ENCODE assay signal across 9 cellular contexts in genomic region chr19:1122972-1123363, GRCh38. TPM values are rescaled to one million over a fixed set of nuclear protein-coding genes. Genes with fewer than 3 reads are reported as not detected.
DNase-seq lines count a peak whose midpoint lies in the region; ATAC-seq, FAIRE-seq and TF ChIP-seq lines count a peak whose summit lies in the region.
"Had no signal": no experiment of that assay in that cellular context is flagged by ENCODE, and none has a peak within 500 bp of the region (broad histone marks: within the 10 kb centered on the region; RNA-seq: fewer than 3 reads in every experiment).

No MANE protein-coding gene starts in this region.

- peaks cover 2% of the 10 kb centered on the region for H3K4me1 Mint-ChIP-seq in activated naive CD4-positive, alpha-beta T cell treated with anti-CD3 and anti-CD28 coated beads, Interleukin-2, amount 10 ng/mL, durations not matched to agents 7 days and 5 days
- peaks cover 0 to 9% (median 6%) of the 10 kb centered on the region in 3 donors for H3K4me1 Mint-ChIP-seq in T-cell

- no peak overlapping the region for H3K27ac ChIP-seq in Karpas-422 (ENCODE audit: low read length)
- no peak overlapping the region for H3K27ac ChIP-seq in kidney (ENCODE audit: low read depth in 2 of 2, low read length in 2 of 2)
- peak overlapping the region in 1 of 2 donors; percentile 1 for H3K27ac ChIP-seq in uterus
- H3K27ac ChIP-seq: thyroid gland had no signal

- no peak overlapping the region for H3K4me3 Mint-ChIP-seq in activated naive CD4-positive, alpha-beta T cell treated with anti-CD3 and anti-CD28 coated beads, Interleukin-2, amount 10 ng/mL, durations not matched to agents 7 days and 5 days
- H3K4me3 Mint-ChIP-seq in T-cell, result no peak overlapping the region

- DNase-seq in GM04504 (ENCODE audit: low read depth), result peak; percentile 40
- peak; percentile 95 for DNase-seq in Karpas-422
- DNase-seq in activated naive CD4-positive, alpha-beta T cell treated with anti-CD3 and anti-CD28 coated beads, Interleukin-2, amount 10 ng/mL, durations not matched to agents 7 days and 5 days, result peak; percentile 44
- DNase-seq in kidney, result peak; percentile 94
- peak; percentile 48 to 70 for DNase-seq in uterus
- DNase-seq in central memory CD4-positive, alpha-beta T cell, result no peak
- DNase-seq in T-cell, result no peak
- DNase-seq in NCI-H1930 (lab: John Stamatoyannopoulos, UW), result no peak

- no peak overlapping the region for H3K9ac ChIP-seq in Karpas-422 (ENCODE audit: low read length)
- no peak overlapping the region for H3K9ac ChIP-seq in kidney (ENCODE audit: low read length in 2 of 2)

- no peaks in the 10 kb centered on the region for H3K4me1 ChIP-seq in Karpas-422 (ENCODE audit: low read length)
- peaks cover 0 to 4% of the 10 kb centered on the region in 2 donors for H3K4me1 ChIP-seq in kidney (ENCODE audit: control insufficient read depth in 1 of 2, insufficient read depth in 1 of 2, low read depth in 1 of 2, low read length in 2 of 2)
- no peaks in the 10 kb centered on the region for H3K4me1 ChIP-seq in uterus
- H3K4me1 ChIP-seq: thyroid gland had no signal

- H3K36me3 ChIP-seq in Karpas-422 (ENCODE audit: insufficient read depth, low read length), result no peaks in the 10 kb centered on the region
- H3K36me3 ChIP-seq in kidney (ENCODE audit: control insufficient read depth in 1 of 2, insufficient read depth in 2 of 2, low read length in 2 of 2), result peaks cover 11 to 31% of the 10 kb centered on the region in 2 donors
- no peaks in the 10 kb centered on the region for H3K36me3 ChIP-seq in uterus

- H3K9me2 ChIP-seq in Karpas-422 (replicated peaks; ENCODE audit: insufficient read depth, low read length), result no peaks in the 10 kb centered on the region

- intact Hi-C loops in kidney (cut with DNase I) (loop anchor here (10.0 kb wide), 1 partner anchor 62 kb away; no protein-coding TSS in a partner anchor), uterus (cut with DNase I; ENCODE audit: low total_unique reads) (no loop called here)

- TF ChIP-seq POLR2A in uterus (IDR thresholded peaks at IDR 0.05), result no peak

- no peaks in the 10 kb centered on the region for H4K20me1 ChIP-seq in Karpas-422 (ENCODE audit: insufficient read depth, low read depth, low read length)

- ATAC-seq in T-cell (replicated peaks in 1 of 4), result no peak

- H3K27ac Mint-ChIP-seq in activated naive CD4-positive, alpha-beta T cell treated with anti-CD3 and anti-CD28 coated beads, Interleukin-2, amount 10 ng/mL, durations not matched to agents 7 days and 5 days, result no peak overlapping the region
- no peak overlapping the region for H3K27ac Mint-ChIP-seq in T-cell

- no peaks in the 10 kb centered on the region for H3K79me2 ChIP-seq in Karpas-422 (ENCODE audit: low read length)

- H3K9me3 ChIP-seq in Karpas-422 (ENCODE audit: low read length) (no peaks in the 10 kb centered on the region), kidney (ENCODE audit: control insufficient read depth in 1 of 2, low read length in 2 of 2) (no peaks in the 10 kb centered on the region), uterus (no peaks in the 10 kb centered on the region)
- H3K9me3 ChIP-seq: thyroid gland had no signal

- H3K27me3 Mint-ChIP-seq in activated naive CD4-positive, alpha-beta T cell treated with anti-CD3 and anti-CD28 coated beads, Interleukin-2, amount 10 ng/mL, durations not matched to agents 7 days and 5 days, result no peaks in the 10 kb centered on the region
- no peaks in the 10 kb centered on the region for H3K27me3 Mint-ChIP-seq in T-cell

- H2AFZ ChIP-seq in Karpas-422 (ENCODE audit: low read length), result no peak overlapping the region

- H3K9me3 Mint-ChIP-seq in activated naive CD4-positive, alpha-beta T cell treated with anti-CD3 and anti-CD28 coated beads, Interleukin-2, amount 10 ng/mL, durations not matched to agents 7 days and 5 days, result no peaks in the 10 kb centered on the region
- H3K9me3 Mint-ChIP-seq in T-cell, result no peaks in the 10 kb centered on the region

- CTCF ChIA-PET in activated naive CD4-positive, alpha-beta T cell treated with anti-CD3 and anti-CD28 coated beads, Interleukin-2, amount 10 ng/mL, durations not matched to agents 7 days and 5 days (lab: Charles Lee), result interaction anchor here (1.4 kb wide), 1 partner anchor 10 kb away, joined by 6 read pairs; no protein-coding TSS in a partner anchor
- CTCF ChIA-PET in T-cell (lab: Charles Lee), result no interaction called here

- POLR2A ChIA-PET in T-cell (lab: Charles Lee), result interaction anchor here in 1 of 2 donors (0.5 kb wide), 1 partner anchor 12 kb away, joined by 3 read pairs; no protein-coding TSS in a partner anchor

- no peaks in the 10 kb centered on the region for H3K27me3 ChIP-seq in Karpas-422 (ENCODE audit: low read length)
- H3K27me3 ChIP-seq in uterus, result no peaks in the 10 kb centered on the region
- H3K27me3 ChIP-seq: thyroid gland had no signal

- H3K4me2 ChIP-seq in Karpas-422 (ENCODE audit: low read depth, low read length, poor library complexity, severe bottlenecking), result no peak overlapping the region

- no peak for FAIRE-seq in kidney (lab: Jason Lieb, UNC)

- H3K36me3 Mint-ChIP-seq in activated naive CD4-positive, alpha-beta T cell treated with anti-CD3 and anti-CD28 coated beads, Interleukin-2, amount 10 ng/mL, durations not matched to agents 7 days and 5 days, result peaks cover 39% of the 10 kb centered on the region
- peaks cover 12% of the 10 kb centered on the region for H3K36me3 Mint-ChIP-seq in T-cell

- TF ChIP-seq CTCF in kidney (IDR thresholded peaks at IDR 0.05; ENCODE audit: borderline replicate concordance, extremely low read depth, insufficient read depth) (no peak), uterus (IDR thresholded peaks at IDR 0.05) (no peak)

- no peak overlapping the region for H3K4me3 ChIP-seq in Karpas-422 (ENCODE audit: low read length)
- no peak overlapping the region for H3K4me3 ChIP-seq in kidney (ENCODE audit: low read length in 2 of 2)
- no peak overlapping the region for H3K4me3 ChIP-seq in uterus
- H3K4me3 ChIP-seq: thyroid gland had no signal

RNA-seq across cellular contexts. Expression of gene GPX4, which starts 19.2 kb away (rescaled TPM):
- total RNA-seq in Karpas-422 (2014; rRNA removed; shearing (Covaris generic); ENCODE audit: low replicate concordance), result 286 and 423 TPM in 2 replicates
- total RNA-seq in kidney, result 268 TPM
- 966 TPM for polyA plus RNA-seq in kidney (ENCODE audit: insufficient read depth, low read depth, low replicate concordance)
- total RNA-seq in uterus, result 100 to 1,000 TPM in 3 of 4 donors, 10 to 100 TPM in 1; 68.2 to 357 (median 163) TPM
- 100 to 1,000 TPM; 139 to 221 (median 196) TPM for total RNA-seq in T-cell

RNA-seq across cellular contexts. Expression of gene POLR2E, which starts 27.8 kb away (rescaled TPM):
- total RNA-seq in Karpas-422 (2014; rRNA removed; shearing (Covaris generic); ENCODE audit: low replicate concordance), result 117 and 222 TPM in 2 replicates
- total RNA-seq in kidney (158 TPM), uterus (100 to 1,000 TPM in 1 of 4 donors, 10 to 100 TPM in 3; 13.6 to 112 (median 59.8) TPM), T-cell (100 to 1,000 TPM in 3 of 5 donors, 10 to 100 TPM in 2; 75.7 to 119 (median 101) TPM)
- 189 TPM for polyA plus RNA-seq in kidney (ENCODE audit: insufficient read depth, low read depth, low replicate concordance)

RNA-seq across cellular contexts. Expression of gene SBNO2, which starts 51.1 kb away (rescaled TPM):
- total RNA-seq in Karpas-422 (2014; rRNA removed; shearing (Covaris generic); ENCODE audit: low replicate concordance), result 7.9 and 17.1 TPM in 2 replicates
- total RNA-seq in kidney (156 TPM), uterus (100 to 1,000 TPM in 1 of 4 donors, 10 to 100 TPM in 1, 1 to 10 TPM in 2; 4.4 to 107 (median 10.7) TPM), T-cell (100 to 1,000 TPM in 3 of 5 donors, 10 to 100 TPM in 2; 90.2 to 115 (median 106) TPM)
- polyA plus RNA-seq in kidney (ENCODE audit: insufficient read depth, low read depth, low replicate concordance), result 12.2 TPM

RNA-seq across cellular contexts. Expression of gene ARHGAP45, which starts 56.0 kb away (rescaled TPM):
- 31.5 and 114 TPM in 2 replicates for total RNA-seq in Karpas-422 (2014; rRNA removed; shearing (Covaris generic); ENCODE audit: low replicate concordance)
- total RNA-seq in kidney (50.0 TPM), uterus (100 to 1,000 TPM in 1 of 4 donors, 1 to 10 TPM in 3; 4.1 to 154 (median 8.6) TPM), T-cell (1,000 to 10,000 TPM in 3 of 5 donors, 100 to 1,000 TPM in 2; 729 to 1,130 (median 1,073) TPM)
- 11.8 TPM for polyA plus RNA-seq in kidney (ENCODE audit: insufficient read depth, low read depth, low replicate concordance)

Comparison
In these comparisons a context has a peak if more than half of its experiments do, and no peak if none do; other contexts are left out.
1. DNase-seq: peak in GM04504 (single experiment), Karpas-422 (single experiment), activated naive CD4-positive, alpha-beta T cell treated with anti-CD3 and anti-CD28 coated beads, Interleukin-2, amount 10 ng/mL, durations not matched to agents 7 days and 5 days (single experiment), kidney (single experiment) and uterus (2 of 2); none in central memory CD4-positive, alpha-beta T cell (single experiment), T-cell (0 of 34) and NCI-H1930 (0 of 2).